Comparison of ENCODE assay signal across 8 cellular contexts in genomic region chr5:67003906-67004729, GRCh38.
DNase-seq lines count a peak whose midpoint lies in the region; ATAC-seq and TF ChIP-seq lines count a peak whose summit lies in the region.

No MANE protein-coding gene starts in this region.

- H3K27ac ChIP-seq in C4-2B = peak overlapping the region; percentile 77
- no peak overlapping the region for H3K27ac ChIP-seq in SK-N-MC
- H3K27ac ChIP-seq in neutrophil = peak overlapping the region; percentile 34
- H3K27ac ChIP-seq in stomach smooth muscle (ENCODE audit: low read length) = peak overlapping the region; percentile 76

- H3K9me3 ChIP-seq in MG63 = no peaks in the 10 kb centered on the region
- H3K9me3 ChIP-seq in SK-N-MC (ENCODE audit: low read depth, low read length) = no peaks in the 10 kb centered on the region
- no peaks in the 10 kb centered on the region for H3K9me3 ChIP-seq in neutrophil
- H3K9me3 ChIP-seq in stomach smooth muscle (ENCODE audit: control insufficient read depth in 2 of 2, low read length in 2 of 2) = no peaks in the 10 kb centered on the region

- peak overlapping the region; percentile 47 for H3K4me3 ChIP-seq in MG63
- H3K4me3 ChIP-seq in SK-N-MC = peak overlapping the region; percentile 94
- peak overlapping the region; percentile 60 to 70 for H3K4me3 ChIP-seq in neutrophil (ENCODE audit: low read depth in 1 of 2, low read length in 1 of 2)
- peak overlapping the region; percentile 80 to 90 for H3K4me3 ChIP-seq in stomach smooth muscle (ENCODE audit: low read length in 2 of 2)

- H3K9ac ChIP-seq in SK-N-MC (ENCODE audit: insufficient read length) = peak overlapping the region; percentile 84
- H3K9ac ChIP-seq in stomach smooth muscle (ENCODE audit: low read length in 2 of 2) = peak overlapping the region; percentile 92 to 94

- H3K27me3 ChIP-seq in MG63 (0 out of 2 replicates have a peak, but pooled peaks cover 2% of the 10 kb centered on the region), neutrophil (peaks cover 20% of the 10 kb centered on the region), stomach smooth muscle (ENCODE audit: control insufficient read depth in 1 of 2, insufficient read depth in 2 of 2, low read length in 2 of 2) (no peaks in the 10 kb centered on the region)

- no peaks in the 10 kb centered on the region for H3K36me3 ChIP-seq in MG63
- no peaks in the 10 kb centered on the region for H3K36me3 ChIP-seq in SK-N-MC (ENCODE audit: insufficient read depth, low read length)
- no peaks in the 10 kb centered on the region for H3K36me3 ChIP-seq in neutrophil
- no peaks in the 10 kb centered on the region for H3K36me3 ChIP-seq in stomach smooth muscle (ENCODE audit: control insufficient read depth in 2 of 2, insufficient read depth in 2 of 2, low read length in 2 of 2)

- no peak for TF ChIP-seq CTCF in C4-2B (conservative IDR thresholded peaks at IDR 0.05)
- no peak for TF ChIP-seq CTCF in neutrophil (IDR thresholded peaks at IDR 0.05)

- peak; percentile 67 for ATAC-seq in GM21576 (IDR thresholded peaks at IDR 0.05; ENCODE audit: unreplicated experiment)

- peaks cover 11 to 15% of the 10 kb centered on the region in 2 experiments for H3K4me1 ChIP-seq in neutrophil (ENCODE audit: control insufficient read depth in 1 of 2, insufficient read depth in 1 of 2, low read depth in 1 of 2, low read length in 1 of 2)
- H3K4me1 ChIP-seq in stomach smooth muscle (ENCODE audit: control insufficient read depth, insufficient read depth, low read length) = peaks cover 15% of the 10 kb centered on the region

- DNase-seq in MG63 = peak; percentile 75
- DNase-seq in SK-N-MC (ENCODE audit: low read depth, low spot score) = no peak
- DNase-seq in activated naive CD4-positive, alpha-beta T cell treated with anti-CD3 and anti-CD28 coated beads, Interleukin-2, amount 50 U/mL, for 16 hours = peak; percentile 89
- peak; percentile 35 for DNase-seq in globus pallidus (ENCODE audit: low spot score)
